27 cellular contexts compared by ENCODE assay signal in the genomic region with DNA sequence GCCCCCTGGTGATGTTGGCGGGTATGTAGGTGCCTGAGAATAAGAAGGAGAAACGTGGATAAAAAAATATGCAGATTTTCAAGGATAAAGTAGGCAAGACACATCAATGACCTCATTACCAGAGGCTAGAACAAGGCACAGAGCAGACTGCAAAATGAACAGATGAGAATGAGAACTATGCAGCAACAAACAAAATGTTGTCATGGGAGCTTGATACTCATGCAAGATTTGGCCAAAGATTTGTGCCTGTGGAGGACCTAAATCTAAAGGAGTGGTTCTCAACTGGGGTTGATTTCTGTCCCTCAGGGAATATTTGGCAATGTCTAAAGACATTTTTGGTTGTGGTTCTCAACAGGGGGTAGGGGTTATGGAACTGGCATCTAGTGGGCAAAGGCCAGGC.
"Had no signal": no experiment of that assay in that cellular context is flagged by ENCODE, and none has a peak within 500 bp of the region (broad histone marks: within the 10 kb centered on the region; RNA-seq: fewer than 3 reads in every experiment).

No MANE protein-coding gene starts in this region.

- H3K4me1 ChIP-seq: breast epithelium, colonic mucosa, gastroesophageal sphincter, stomach, suprapubic skin, transverse colon, uterus had no signal

- H3K9me3 ChIP-seq: breast epithelium, colonic mucosa, gastroesophageal sphincter, stomach, suprapubic skin, transverse colon, uterus had no signal

- H3K4me3 ChIP-seq: breast epithelium, colonic mucosa, dorsolateral prefrontal cortex, gastroesophageal sphincter, smooth muscle cell, stomach, suprapubic skin, transverse colon, uterus had no signal

- H3K27me3 ChIP-seq: colonic mucosa, gastroesophageal sphincter, stomach, suprapubic skin, transverse colon, uterus had no signal

- H3K27ac ChIP-seq: breast epithelium, colonic mucosa, dorsolateral prefrontal cortex, gastroesophageal sphincter, stomach, suprapubic skin, transverse colon, uterus had no signal

- DNase-seq: activated B cell treated with CpG ODN at 0.5 μM for 24 hours; activated CD4-positive, alpha-beta T cell treated with anti-CD3 and anti-CD28 coated beads for 36 hours; activated CD4-positive, alpha-beta T cell treated with anti-CD3 and anti-CD28 coated beads, Interleukin-2, amount 50 U/mL, for 4 hours; activated CD8-positive, alpha-beta memory T cell treated with anti-CD3 and anti-CD28 coated beads for 24 hours; activated CD8-positive, alpha-beta memory T cell treated with anti-CD3 and anti-CD28 coated beads, Interleukin-2, amount 50 U/mL, for 4 hours; activated naive CD4-positive, alpha-beta T cell treated with Interleukin-2 at 50 U/mL for 16 hours; activated naive CD8-positive, alpha-beta T cell treated with anti-CD3 and anti-CD28 coated beads for 36 hours; activated T-cell treated with anti-CD3 and anti-CD28 coated beads, Interleukin-2, amount 50 U/mL, for 24 hours; colonic mucosa; dorsolateral prefrontal cortex; effector memory CD8-positive, alpha-beta T cell; head of caudate nucleus; left ventricle myocardium superior; mammary epithelial cell; nephron progenitor cell; occipital lobe; stimulated activated CD4-positive, alpha-beta T cell treated with anti-CD3 and anti-CD28 coated beads, Interleukin-15, amount 100 ng/mL, for 24 hours; stomach; transverse colon; uterus had no signal

- H3K36me3 ChIP-seq: breast epithelium, colonic mucosa, gastroesophageal sphincter, stomach, suprapubic skin, transverse colon, uterus had no signal

- H3K4me2 ChIP-seq: smooth muscle cell had no signal

- ATAC-seq: activated CD4-positive, alpha-beta T cell treated with anti-CD3 and anti-CD28 coated beads for 36 hours; effector memory CD8-positive, alpha-beta T cell; esophagus mucosa; gastroesophageal sphincter; left ventricle myocardium superior; sciatic nerve; stimulated activated memory B cell treated with anti-CD40 and anti-IgM and Interleukin-4, amounts not matched to agents 10 μg/mL and 1 μg/mL and 100 μg/mL, for 72 hours had no signal
